1 cellular context compared by ENCODE assay signal in genomic region chr2:239154971-239155805, GRCh38.
TF ChIP-seq lines count a peak whose summit lies in the region.

No MANE protein-coding gene starts in this region.

TF ChIP-seq in GM23338, 12 proteins besides CTCF, POLR2A, EP300 and RAD21 (continued from another document):
- TF ChIP-seq, protein P1, sequence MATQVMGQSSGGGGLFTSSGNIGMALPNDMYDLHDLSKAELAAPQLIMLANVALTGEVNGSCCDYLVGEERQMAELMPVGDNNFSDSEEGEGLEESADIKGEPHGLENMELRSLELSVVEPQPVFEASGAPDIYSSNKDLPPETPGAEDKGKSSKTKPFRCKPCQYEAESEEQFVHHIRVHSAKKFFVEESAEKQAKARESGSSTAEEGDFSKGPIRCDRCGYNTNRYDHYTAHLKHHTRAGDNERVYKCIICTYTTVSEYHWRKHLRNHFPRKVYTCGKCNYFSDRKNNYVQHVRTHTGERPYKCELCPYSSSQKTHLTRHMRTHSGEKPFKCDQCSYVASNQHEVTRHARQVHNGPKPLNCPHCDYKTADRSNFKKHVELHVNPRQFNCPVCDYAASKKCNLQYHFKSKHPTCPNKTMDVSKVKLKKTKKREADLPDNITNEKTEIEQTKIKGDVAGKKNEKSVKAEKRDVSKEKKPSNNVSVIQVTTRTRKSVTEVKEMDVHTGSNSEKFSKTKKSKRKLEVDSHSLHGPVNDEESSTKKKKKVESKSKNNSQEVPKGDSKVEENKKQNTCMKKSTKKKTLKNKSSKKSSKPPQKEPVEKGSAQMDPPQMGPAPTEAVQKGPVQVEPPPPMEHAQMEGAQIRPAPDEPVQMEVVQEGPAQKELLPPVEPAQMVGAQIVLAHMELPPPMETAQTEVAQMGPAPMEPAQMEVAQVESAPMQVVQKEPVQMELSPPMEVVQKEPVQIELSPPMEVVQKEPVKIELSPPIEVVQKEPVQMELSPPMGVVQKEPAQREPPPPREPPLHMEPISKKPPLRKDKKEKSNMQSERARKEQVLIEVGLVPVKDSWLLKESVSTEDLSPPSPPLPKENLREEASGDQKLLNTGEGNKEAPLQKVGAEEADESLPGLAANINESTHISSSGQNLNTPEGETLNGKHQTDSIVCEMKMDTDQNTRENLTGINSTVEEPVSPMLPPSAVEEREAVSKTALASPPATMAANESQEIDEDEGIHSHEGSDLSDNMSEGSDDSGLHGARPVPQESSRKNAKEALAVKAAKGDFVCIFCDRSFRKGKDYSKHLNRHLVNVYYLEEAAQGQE (IDR thresholded peaks at IDR 0.05; ENCODE audit: unreplicated experiment) = no peak
- TF ChIP-seq ZNF331 (CRISPR knock-in tag; IDR thresholded peaks at IDR 0.05; ENCODE audit: low read depth) = no peak
- no peak for TF ChIP-seq EZH2 (IDR thresholded peaks at IDR 0.05; ENCODE audit: low read depth, unreplicated experiment)
